Comparison of ENCODE assay signal across 40 cellular contexts in the genomic region with DNA sequence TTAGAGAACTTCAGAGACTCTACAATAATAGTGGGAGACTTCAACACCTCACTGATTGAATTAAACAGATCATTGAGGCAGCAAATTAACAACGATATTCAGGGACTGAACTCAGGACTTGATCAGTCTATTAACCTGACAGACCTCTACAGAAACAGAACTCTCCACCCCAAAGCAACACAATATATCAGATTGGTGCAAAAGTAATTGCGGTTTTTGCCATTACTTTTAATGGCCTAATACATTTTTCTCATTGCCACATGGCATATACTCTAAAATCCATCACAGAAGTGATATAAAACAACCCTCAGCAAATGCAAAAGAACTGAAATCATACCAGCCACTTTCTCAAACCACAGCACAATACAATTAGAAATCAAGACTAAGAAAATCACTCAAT.
"Had no signal": no experiment of that assay in that cellular context is flagged by ENCODE, and none has a peak within 500 bp of the region (broad histone marks: within the 10 kb centered on the region; RNA-seq: fewer than 3 reads in every experiment).

No MANE protein-coding gene starts in this region.

- H3K4me1 Mint-ChIP-seq: activated naive CD4-positive, alpha-beta T cell treated with anti-CD3 and anti-CD28 coated beads, Interleukin-2, amount 10 ng/mL, durations not matched to agents 7 days and 5 days; activated naive CD4-positive, alpha-beta T cell treated with anti-CD3 and anti-CD28 coated beads, Interleukin-2, amount 50 U/mL, for 24 hours; activated naive CD8-positive, alpha-beta T cell treated with anti-CD3 and anti-CD28 coated beads for 36 hours; activated naive CD8-positive, alpha-beta T cell treated with anti-CD3 and anti-CD28 coated beads, Interleukin-2, amount 10 ng/mL, durations not matched to agents 7 days and 5 days; activated naive CD8-positive, alpha-beta T cell treated with anti-CD3 and anti-CD28 coated beads, Interleukin-2, amount 50 U/mL, for 24 hours; activated T-helper 17 cell treated with anti-CD3 and anti-CD28 coated beads, Interleukin-2, amount 50 U/mL, for 72 hours; brain; central memory CD8-positive, alpha-beta T cell had no signal

- H3K27me3 ChIP-seq: adrenal gland, ascending aorta, body of pancreas, brain microvascular endothelial cell, breast epithelium, cardiac muscle cell had no signal

- FAIRE-seq: astrocyte, bronchial epithelial cell had no signal

- H3K4me3 ChIP-seq: adrenal gland, ascending aorta, body of pancreas, breast epithelium, cardiac muscle cell had no signal

- DNase-seq: activated effector memory CD4-positive, alpha-beta T cell treated with anti-CD3 and anti-CD28 coated beads, Interleukin-2, amount 50 U/mL, for 16 hours; activated effector memory CD4-positive, alpha-beta T cell treated with Interleukin-2 at 50 U/mL for 16 hours; activated gamma-delta T cell; activated gamma-delta T cell treated with Interleukin-2 at 50 U/mL for 16 hours; activated naive CD4-positive, alpha-beta T cell; activated naive CD4-positive, alpha-beta T cell treated with anti-CD3 and anti-CD28 coated beads for 36 hours; activated naive CD4-positive, alpha-beta T cell treated with anti-CD3 and anti-CD28 coated beads, Interleukin-2, amount 10 ng/mL, durations not matched to agents 7 days and 5 days; activated naive CD4-positive, alpha-beta T cell treated with anti-CD3 and anti-CD28 coated beads, Interleukin-2, amount 50 U/mL, for 16 hours; activated naive CD4-positive, alpha-beta T cell treated with Interleukin-2 at 50 U/mL for 16 hours; activated naive CD8-positive, alpha-beta T cell treated with anti-CD3 and anti-CD28 coated beads for 36 hours; activated naive CD8-positive, alpha-beta T cell treated with anti-CD3 and anti-CD28 coated beads, Interleukin-2, amount 10 ng/mL, durations not matched to agents 7 days and 5 days; activated naive CD8-positive, alpha-beta T cell treated with anti-CD3 and anti-CD28 coated beads, Interleukin-2, amount 50 U/mL, for 24 hours; activated T-cell treated with anti-CD3 and anti-CD28 coated beads, Interleukin-2, amount 50 U/mL, for 1 hour; activated T-cell treated with anti-CD3 and anti-CD28 coated beads, Interleukin-2, amount 50 U/mL, for 24 hours; activated T-cell treated with anti-CD3 and anti-CD28 coated beads, Interleukin-2, amount 50 U/mL, for 4 hours; activated T-cell treated with anti-CD3 and anti-CD28 coated beads, Interleukin-2, amount 50 U/mL, for 48 hours; activated T-cell treated with anti-CD3 and anti-CD28 coated beads, Interleukin-2, amount 50 U/mL, for 72 hours; adrenal gland; amniotic stem cell; amygdala; anterior cingulate cortex; aorta; body of pancreas; brain microvascular endothelial cell; caudate nucleus; central memory CD4-positive, alpha-beta T cell; cerebellar nuclear complex had no signal

- H3K27ac Mint-ChIP-seq: activated naive CD4-positive, alpha-beta T cell treated with anti-CD3 and anti-CD28 coated beads for 36 hours; activated naive CD4-positive, alpha-beta T cell treated with anti-CD3 and anti-CD28 coated beads, Interleukin-2, amount 10 ng/mL, durations not matched to agents 7 days and 5 days; activated naive CD4-positive, alpha-beta T cell treated with anti-CD3 and anti-CD28 coated beads, Interleukin-2, amount 50 U/mL, for 24 hours; activated naive CD4-positive, alpha-beta T cell treated with anti-CD3 and anti-CD28 coated beads, Interleukin-2, amount 50 U/mL, for 72 hours; activated naive CD8-positive, alpha-beta T cell; activated naive CD8-positive, alpha-beta T cell treated with anti-CD3 and anti-CD28 coated beads for 36 hours; activated naive CD8-positive, alpha-beta T cell treated with anti-CD3 and anti-CD28 coated beads, Interleukin-2, amount 10 ng/mL, durations not matched to agents 7 days and 5 days; activated naive CD8-positive, alpha-beta T cell treated with anti-CD3 and anti-CD28 coated beads, Interleukin-2, amount 50 U/mL, for 24 hours; activated T-cell treated with anti-CD3 and anti-CD28 coated beads, Interleukin-2, amount 50 U/mL, for 24 hours; activated T-cell treated with anti-CD3 and anti-CD28 coated beads, Interleukin-2, amount 50 U/mL, for 72 hours; activated T-helper 1 cell treated with anti-CD3 and anti-CD28 coated beads, Interleukin-12 subunit alpha, Interleukin-12 subunit beta, Interleukin-2, Interleukin-4 antibody, amounts not matched to agents 30 ng/mL and 10 ng/mL and 1 ng/mL, durations not matched to agents 14 hours and 24 hours and 36 hours; activated T-helper 17 cell treated with anti-CD3 and anti-CD28 coated beads, Interleukin-2, amount 50 U/mL, for 72 hours; activated T-helper 2 cell treated with anti-CD3 and anti-CD28 coated beads, Interferon-gamma antibody, Interleukin-2, Interleukin-4, amounts not matched to agents 10 μg/mL and 5 μg/mL and 100 μg/mL, durations not matched to agents 14 hours and 24 hours and 36 hours; brain had no signal

- H3K27me3 Mint-ChIP-seq: activated naive CD4-positive, alpha-beta T cell treated with anti-CD3 and anti-CD28 coated beads, Interleukin-2, amount 10 ng/mL, durations not matched to agents 7 days and 5 days; activated naive CD8-positive, alpha-beta T cell; activated naive CD8-positive, alpha-beta T cell treated with anti-CD3 and anti-CD28 coated beads for 36 hours; activated naive CD8-positive, alpha-beta T cell treated with anti-CD3 and anti-CD28 coated beads, Interleukin-2, amount 10 ng/mL, durations not matched to agents 7 days and 5 days; activated naive CD8-positive, alpha-beta T cell treated with anti-CD3 and anti-CD28 coated beads, Interleukin-2, amount 50 U/mL, for 24 hours; activated T-cell treated with anti-CD3 and anti-CD28 coated beads, Interleukin-2, amount 50 U/mL, for 24 hours; activated T-helper 17 cell treated with anti-CD3 and anti-CD28 coated beads, Interleukin-2, amount 50 U/mL, for 72 hours; central memory CD8-positive, alpha-beta T cell had no signal

- H3K36me3 Mint-ChIP-seq: activated naive CD4-positive, alpha-beta T cell treated with anti-CD3 and anti-CD28 coated beads, Interleukin-2, amount 10 ng/mL, durations not matched to agents 7 days and 5 days; activated naive CD8-positive, alpha-beta T cell treated with anti-CD3 and anti-CD28 coated beads, Interleukin-2, amount 10 ng/mL, durations not matched to agents 7 days and 5 days; brain had no signal

- H3K4me3 Mint-ChIP-seq: activated naive CD4-positive, alpha-beta T cell treated with anti-CD3 and anti-CD28 coated beads for 36 hours; activated naive CD4-positive, alpha-beta T cell treated with anti-CD3 and anti-CD28 coated beads, Interleukin-2, amount 10 ng/mL, durations not matched to agents 7 days and 5 days; activated naive CD4-positive, alpha-beta T cell treated with anti-CD3 and anti-CD28 coated beads, Interleukin-2, amount 50 U/mL, for 24 hours; activated naive CD8-positive, alpha-beta T cell; activated naive CD8-positive, alpha-beta T cell treated with anti-CD3 and anti-CD28 coated beads for 36 hours; activated naive CD8-positive, alpha-beta T cell treated with anti-CD3 and anti-CD28 coated beads, Interleukin-2, amount 10 ng/mL, durations not matched to agents 7 days and 5 days; activated naive CD8-positive, alpha-beta T cell treated with anti-CD3 and anti-CD28 coated beads, Interleukin-2, amount 50 U/mL, for 24 hours; activated T-cell treated with anti-CD3 and anti-CD28 coated beads, Interleukin-2, amount 50 U/mL, for 24 hours; activated T-cell treated with anti-CD3 and anti-CD28 coated beads, Interleukin-2, amount 50 U/mL, for 4 hours; activated T-cell treated with anti-CD3 and anti-CD28 coated beads, Interleukin-2, amount 50 U/mL, for 72 hours; activated T-helper 1 cell treated with anti-CD3 and anti-CD28 coated beads, Interleukin-12 subunit alpha, Interleukin-12 subunit beta, Interleukin-2, Interleukin-4 antibody, amounts not matched to agents 30 ng/mL and 10 ng/mL and 1 ng/mL, durations not matched to agents 14 hours and 24 hours and 36 hours; activated T-helper 17 cell treated with anti-CD3 and anti-CD28 coated beads, Interleukin-2, amount 50 U/mL, for 72 hours; brain; central memory CD8-positive, alpha-beta T cell had no signal

- H3K36me3 ChIP-seq: adrenal gland, ascending aorta, brain microvascular endothelial cell, breast epithelium, cardiac muscle cell had no signal

- H3K9me3 ChIP-seq: adrenal gland had no signal

- H3K27ac ChIP-seq: adrenal gland, ascending aorta, body of pancreas, brain microvascular endothelial cell, breast epithelium, cardiac muscle cell had no signal

- H3K4me1 ChIP-seq: adrenal gland, ascending aorta, body of pancreas, breast epithelium had no signal

- ATAC-seq: activated naive CD4-positive, alpha-beta T cell treated with anti-CD3 and anti-CD28 coated beads, Interleukin-2, amount 50 U/mL, for 72 hours; activated naive CD8-positive, alpha-beta T cell treated with anti-CD3 and anti-CD28 coated beads, Interleukin-2, amount 50 U/mL, for 24 hours; activated T-cell treated with anti-CD3 and anti-CD28 coated beads, Interleukin-2, amount 50 U/mL, for 4 hours; activated T-cell treated with anti-CD3 and anti-CD28 coated beads, Interleukin-2, amount 50 U/mL, for 72 hours; activated T-helper 17 cell treated with anti-CD3 and anti-CD28 coated beads, Interleukin-2, amount 50 U/mL, for 72 hours; body of pancreas had no signal
